8 cellular contexts compared by ENCODE assay signal in the genomic region with DNA sequence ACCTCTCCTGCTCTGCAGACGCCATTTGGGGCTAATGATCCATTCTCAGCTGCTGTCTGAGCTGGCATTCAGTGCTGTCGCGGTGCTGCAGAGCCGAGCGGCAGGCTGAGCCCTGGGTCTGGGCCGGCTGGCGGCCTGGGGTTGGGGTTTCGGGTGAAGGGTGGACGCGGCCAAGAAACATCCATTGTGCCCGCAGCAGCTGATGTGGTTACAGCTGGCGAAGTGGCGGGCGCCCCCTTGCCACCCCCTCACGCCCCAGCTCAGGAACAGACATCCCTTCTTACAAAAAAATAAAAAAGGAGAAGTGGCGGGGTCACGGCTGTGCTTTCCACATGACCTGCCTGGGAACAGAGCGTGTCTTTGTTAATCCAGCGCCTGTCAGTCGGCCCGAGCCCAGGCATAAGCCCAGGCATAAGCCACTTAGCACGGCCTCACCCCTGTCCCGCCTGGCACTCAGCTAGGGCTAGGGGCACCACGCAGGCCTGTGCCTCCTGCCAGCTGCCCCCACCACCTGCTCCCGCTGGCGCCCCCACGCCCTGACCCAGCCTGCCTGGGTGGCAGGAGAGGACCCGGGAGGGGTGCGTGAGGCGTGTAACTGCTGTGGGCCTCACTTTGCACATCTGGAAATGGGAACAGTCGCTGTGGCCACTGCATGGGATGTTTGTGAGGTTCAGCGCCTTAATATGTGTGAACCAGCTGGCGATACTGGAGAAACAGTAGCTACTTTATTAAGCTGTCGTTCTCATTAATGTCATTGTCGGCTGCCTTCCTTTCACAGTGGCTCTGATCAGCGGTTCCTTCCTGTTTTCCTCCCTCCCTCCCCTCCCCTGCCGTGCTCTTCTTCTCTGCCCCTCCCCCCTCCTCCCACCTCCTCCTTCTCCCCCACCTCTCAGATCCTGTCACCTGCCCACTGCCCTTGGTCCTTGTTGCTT.
DNase-seq lines count a peak whose midpoint lies in the region; ATAC-seq, FAIRE-seq and TF ChIP-seq lines count a peak whose summit lies in the region.

No MANE protein-coding gene starts in this region.

- no peak overlapping the region for H3K9ac ChIP-seq in mesenchymal stem cell (ENCODE audit: low read length)

- peak overlapping the region; percentile 44 to 99 for H2BK12ac ChIP-seq in mesenchymal stem cell (ENCODE audit: low read length in 2 of 2)

- POLR2A ChIA-PET in CD8-positive, alpha-beta T cell (lab: Charles Lee), result interaction anchor here (1.4 to 1.6 kb wide), 2 partner anchors 20 to 25 kb away, joined by 5 read pairs; no protein-coding TSS in a partner anchor

- no peak for FAIRE-seq in HTR-8/SVneo (lab: Jason Lieb, UNC)

- H3K27ac Mint-ChIP-seq in CD8-positive, alpha-beta T cell, result peak overlapping the region; percentile 84
- peak overlapping the region; percentile 35 for H3K27ac Mint-ChIP-seq in activated naive CD4-positive, alpha-beta T cell treated with anti-CD3 and anti-CD28 coated beads, Interleukin-2, amount 50 U/mL, for 24 hours

- no peaks in the 10 kb centered on the region for H3K9me3 ChIP-seq in CD8-positive, alpha-beta T cell (ENCODE audit: low read length)
- H3K9me3 ChIP-seq in mesenchymal stem cell (ENCODE audit: control insufficient read depth, low read length), result no peaks in the 10 kb centered on the region

- H3K18ac ChIP-seq in mesenchymal stem cell (ENCODE audit: low read depth in 1 of 2, low read length in 2 of 2), result peak overlapping the region; percentile 67 to 92

- peak overlapping the region; percentile 20 for H2BK15ac ChIP-seq in mesenchymal stem cell (ENCODE audit: low read depth, poor library complexity, severe bottlenecking)

- H4K8ac ChIP-seq in mesenchymal stem cell (ENCODE audit: low read length), result peak overlapping the region; percentile 71

- 70% methylated on average over 32 of the region's 37 CpGs for WGBS in mesenchymal stem cell

- no peaks in the 10 kb centered on the region for H3K36me3 ChIP-seq in CD8-positive, alpha-beta T cell (ENCODE audit: insufficient read depth, low read length)
- peaks cover 0 to 4% of the 10 kb centered on the region in 2 experiments for H3K36me3 ChIP-seq in mesenchymal stem cell (ENCODE audit: control insufficient read depth in 1 of 2, insufficient read depth in 2 of 2, low read depth in 1 of 2, low read length in 2 of 2)

- no peak for TF ChIP-seq CTCF in CD8-positive, alpha-beta T cell (IDR thresholded peaks at IDR 0.05)

- DNase-seq in CD8-positive, alpha-beta T cell, result peak in 3 of 7 experiments; percentile 22 to 63 (median 41)
- DNase-seq in MV-4-11 (lab: John Stamatoyannopoulos, UW) (peak; percentile 95), mesenchymal stem cell (no peak), cortex of kidney (lab: John Stamatoyannopoulos, UW) (no peak), HTR-8/SVneo (ENCODE audit: insufficient read length, low spot score) (no peak)
- DNase-seq in activated effector memory CD4-positive, alpha-beta T cell treated with anti-CD3 and anti-CD28 coated beads, Interleukin-2, amount 50 U/mL, for 16 hours, result no peak

- no peaks in the 10 kb centered on the region for H3K36me3 Mint-ChIP-seq in CD8-positive, alpha-beta T cell
- no peaks in the 10 kb centered on the region for H3K36me3 Mint-ChIP-seq in activated naive CD4-positive, alpha-beta T cell treated with anti-CD3 and anti-CD28 coated beads, Interleukin-2, amount 50 U/mL, for 24 hours

- CTCF ChIA-PET in CD8-positive, alpha-beta T cell (lab: Charles Lee), result interaction anchor here (0.6 to 10.7 kb wide), 7 partner anchors 8 to 181 kb away, joined by 3 to 103 read pairs (median 3); no protein-coding TSS in a partner anchor

- H3K27me3 ChIP-seq in CD8-positive, alpha-beta T cell (ENCODE audit: insufficient read depth, low read length), result no peaks in the 10 kb centered on the region
- H3K27me3 ChIP-seq in mesenchymal stem cell (ENCODE audit: control insufficient read depth in 1 of 2, insufficient read depth in 1 of 2, low read length in 2 of 2), result no peaks in the 10 kb centered on the region

- H3K4me1 Mint-ChIP-seq in CD8-positive, alpha-beta T cell (ENCODE audit: low read depth), result peaks cover 61% of the 10 kb centered on the region
- peaks cover 59% of the 10 kb centered on the region for H3K4me1 Mint-ChIP-seq in activated naive CD4-positive, alpha-beta T cell treated with anti-CD3 and anti-CD28 coated beads, Interleukin-2, amount 50 U/mL, for 24 hours

- no peak overlapping the region for H2BK5ac ChIP-seq in mesenchymal stem cell (ENCODE audit: low read depth, low read length, poor library complexity, severe bottlenecking)

- peak overlapping the region; percentile 54 for H2AK5ac ChIP-seq in mesenchymal stem cell (ENCODE audit: low read length, severe bottlenecking)

- peak overlapping the region in 1 of 2 experiments; percentile 98 for H3K14ac ChIP-seq in mesenchymal stem cell (ENCODE audit: low read length in 2 of 2)

- H3K79me1 ChIP-seq in mesenchymal stem cell (replicated peaks; ENCODE audit: low read length, poor library complexity, severe bottlenecking), result peaks cover 20% of the 10 kb centered on the region

- peak overlapping the region; percentile 98 for H4K91ac ChIP-seq in mesenchymal stem cell (ENCODE audit: low read length)

- H2AFZ ChIP-seq in mesenchymal stem cell (ENCODE audit: low read depth, low read length), result no peak overlapping the region

- H3K4ac ChIP-seq in mesenchymal stem cell (ENCODE audit: low read depth in 1 of 2, low read length in 2 of 2), result peak overlapping the region; percentile 81 to 93

- H3K27ac ChIP-seq in CD8-positive, alpha-beta T cell (ENCODE audit: low read depth, low read length), result peak overlapping the region; percentile 58
- H3K27ac ChIP-seq in mesenchymal stem cell (ENCODE audit: low read length, poor library complexity, severe bottlenecking), result no peak overlapping the region

- peak overlapping the region; percentile 73 for H2BK120ac ChIP-seq in mesenchymal stem cell (ENCODE audit: low read depth, low read length)

- peak overlapping the region; percentile 64 for H3K4me3 Mint-ChIP-seq in CD8-positive, alpha-beta T cell
- peak overlapping the region; percentile 58 for H3K4me3 Mint-ChIP-seq in activated naive CD4-positive, alpha-beta T cell treated with anti-CD3 and anti-CD28 coated beads, Interleukin-2, amount 50 U/mL, for 24 hours

- peak overlapping the region; percentile 55 for H3K4me3 ChIP-seq in CD8-positive, alpha-beta T cell (ENCODE audit: low read depth, low read length)
- no peak overlapping the region for H3K4me3 ChIP-seq in mesenchymal stem cell (ENCODE audit: insufficient read depth in 1 of 2, low read depth in 1 of 2, low read length in 2 of 2)

- H3K23ac ChIP-seq in mesenchymal stem cell (ENCODE audit: low read length in 2 of 2), result peak overlapping the region in 1 of 2 experiments; percentile 73

- ATAC-seq in CD8-positive, alpha-beta T cell, result no peak
- ATAC-seq in GM18873 (IDR thresholded peaks at IDR 0.05; ENCODE audit: low FRiP score, unreplicated experiment), result no peak

- no peak overlapping the region for H3K4me2 ChIP-seq in mesenchymal stem cell (ENCODE audit: low read length, poor library complexity, severe bottlenecking)

- intact Hi-C loops in CD8-positive, alpha-beta T cell (cut with DNase I, micrococcal nuclease), result loop anchor here (2.0 to 10.0 kb wide), 4 partner anchors 25 to 305 kb away; no protein-coding TSS in a partner anchor

- peaks cover 72% of the 10 kb centered on the region for H3K4me1 ChIP-seq in CD8-positive, alpha-beta T cell (ENCODE audit: insufficient read depth, low read length)
- H3K4me1 ChIP-seq in mesenchymal stem cell (ENCODE audit: control insufficient read depth, insufficient read depth, low read depth, low read length), result peaks cover 65% of the 10 kb centered on the region

- H3K9me3 Mint-ChIP-seq in CD8-positive, alpha-beta T cell, result no peaks in the 10 kb centered on the region
- no peaks in the 10 kb centered on the region for H3K9me3 Mint-ChIP-seq in activated naive CD4-positive, alpha-beta T cell treated with anti-CD3 and anti-CD28 coated beads, Interleukin-2, amount 50 U/mL, for 24 hours

- peaks cover 3% of the 10 kb centered on the region for H3K27me3 Mint-ChIP-seq in CD8-positive, alpha-beta T cell (ENCODE audit: low read depth)
- no peaks in the 10 kb centered on the region for H3K27me3 Mint-ChIP-seq in activated naive CD4-positive, alpha-beta T cell treated with anti-CD3 and anti-CD28 coated beads, Interleukin-2, amount 50 U/mL, for 24 hours
